Comparison of ENCODE assay signal across 1 cellular context in the genomic region with DNA sequence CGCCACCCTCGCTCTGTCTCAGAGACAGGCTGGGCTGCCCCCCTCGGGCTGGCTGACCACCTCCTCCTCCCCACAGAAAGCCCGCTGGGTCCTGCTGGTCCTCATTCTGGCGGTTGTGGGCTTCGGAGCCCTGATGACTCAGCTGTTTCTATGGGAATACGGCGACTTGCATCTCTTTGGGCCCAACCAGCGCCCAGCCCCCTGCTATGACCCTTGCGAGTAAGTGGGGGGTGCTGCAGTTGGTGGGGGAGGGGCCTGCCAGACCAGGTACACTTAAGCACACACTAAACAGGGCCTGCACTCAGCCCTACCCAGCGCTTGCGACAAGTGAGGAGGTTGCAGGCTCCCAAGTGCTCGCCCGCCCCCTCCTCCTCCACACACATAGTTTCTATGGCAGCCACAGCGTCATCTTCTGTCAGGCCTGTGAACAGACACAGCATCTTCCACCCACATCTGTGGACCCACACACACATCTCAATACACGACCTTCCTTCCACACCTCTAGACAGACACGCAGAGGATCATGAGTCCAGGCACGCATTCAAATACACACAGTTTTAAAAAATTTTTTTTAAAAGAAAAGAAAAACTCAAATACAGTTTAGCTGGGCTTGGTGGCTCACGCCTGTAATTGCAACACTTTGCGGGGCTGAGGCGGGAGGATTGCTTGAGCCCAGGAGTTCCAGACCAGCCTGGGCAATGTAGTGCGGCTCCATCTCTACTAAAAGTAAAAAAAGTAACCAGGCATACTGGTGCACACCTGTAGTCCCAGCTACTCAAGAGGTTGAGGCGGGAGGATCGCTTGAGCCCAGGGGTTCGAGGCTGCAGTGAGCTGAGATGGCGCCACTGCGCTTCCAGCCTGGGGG.
TF ChIP-seq lines count a peak whose summit lies in the region.

No MANE protein-coding gene starts in this region.

TF ChIP-seq in K562, 482 proteins besides CTCF, POLR2A, EP300 and RAD21 (continues in another document):
- TF ChIP-seq U2AF2 (optimal IDR thresholded peaks at IDR 0.05; ENCODE audit: low read depth, low read length) (no peak), ZNF644 (tag; IDR thresholded peaks at IDR 0.05; ENCODE audit: low read depth) (no peak), TEAD4 (IDR thresholded peaks at IDR 0.05; ENCODE audit: low read length) (no peak), TEAD4 (CRISPR knock-in tag; IDR thresholded peaks at IDR 0.05; ENCODE audit: borderline replicate concordance) (no peak), TARDBP (IDR thresholded peaks at IDR 0.05) (no peak), RBBP5 (IDR thresholded peaks at IDR 0.05; ENCODE audit: borderline replicate concordance, insufficient read depth, low read length, poor library complexity, severe bottlenecking) (no peak), NFE2L1 (tag; IDR thresholded peaks at IDR 0.05; ENCODE audit: borderline replicate concordance, low read depth) (peak; percentile 58; the same call in 1 of the 2 replicates), ZNF316 (IDR thresholded peaks at IDR 0.05) (peak; percentile 97), CTBP1 (IDR thresholded peaks at IDR 0.05; ENCODE audit: borderline replicate concordance) (peak; percentile 31; the same call in 1 of the 2 replicates), RBM39 (optimal IDR thresholded peaks at IDR 0.05; ENCODE audit: low read depth, low read length) (no peak), CREB3L1 (IDR thresholded peaks at IDR 0.05; ENCODE audit: borderline replicate concordance, low read depth) (no peak), SMARCA4 (IDR thresholded peaks at IDR 0.05) (peak; percentile 11; the same call in 1 of the 2 replicates), ATF1 (CRISPR knock-in tag; IDR thresholded peaks at IDR 0.05) (no peak), ATF1 (tag; IDR thresholded peaks at IDR 0.05) (peak; percentile 63), C11orf30 (IDR thresholded peaks at IDR 0.05; ENCODE audit: low read depth) (peak; percentile 97), ARID1B (IDR thresholded peaks at IDR 0.05) (peak; percentile 21; the same call in 1 of the 2 replicates), ZBTB7A (IDR thresholded peaks at IDR 0.05; ENCODE audit: borderline replicate concordance, control insufficient read depth, low read depth, low read length) (peak; percentile 43; the same call in 1 of the 2 replicates), ZFX (CRISPR knock-in tag; IDR thresholded peaks at IDR 0.05) (no peak), KDM1A (IDR thresholded peaks at IDR 0.05) (0 out of 4 replicates have a peak, but pooled peaks have one; percentile 33 to 54), EZH2 (IDR thresholded peaks at IDR 0.05; ENCODE audit: borderline replicate concordance, low read depth, low read length) (no peak), SP2 (IDR thresholded peaks at IDR 0.05; ENCODE audit: extremely low read depth, low read depth, low read length, poor library complexity, severe bottlenecking) (no peak), HDAC1 (IDR thresholded peaks at IDR 0.05) (0 out of 4 replicates have a peak, but pooled peaks of 1 of the 2 experiments have one; percentile 29), PPARD (CRISPR knock-in tag; IDR thresholded peaks at IDR 0.05) (no peak), ZNF79 (CRISPR knock-in tag; IDR thresholded peaks at IDR 0.05; ENCODE audit: low read depth) (no peak), POLR2B (IDR thresholded peaks at IDR 0.05; ENCODE audit: low read depth, partially characterized antibody) (no peak), BCL6 (CRISPR knock-in tag; IDR thresholded peaks at IDR 0.05) (no peak), RCOR1 (IDR thresholded peaks at IDR 0.05; ENCODE audit: borderline replicate concordance in 1 of 2, low read depth in 2 of 2, low read length in 2 of 2) (peak in 1 of 2 experiments; percentile 49; a peak in 1 of 4 replicates), PKNOX1 (IDR thresholded peaks at IDR 0.05) (peak; percentile 46), PYGO2 (tag; IDR thresholded peaks at IDR 0.05) (no peak), MTA3 (IDR thresholded peaks at IDR 0.05; ENCODE audit: borderline replicate concordance) (no peak), HINFP (tag; conservative IDR thresholded peaks at IDR 0.05; ENCODE audit: low read depth) (no peak), POLR2AphosphoS5 (IDR thresholded peaks at IDR 0.05; ENCODE audit: control insufficient read depth, insufficient read depth, low read depth, low read length) (no peak), LCOR (CRISPR knock-in tag; IDR thresholded peaks at IDR 0.05) (no peak), CREM (IDR thresholded peaks at IDR 0.05; ENCODE audit: low read depth) (peak; percentile 53), CREB1 (IDR thresholded peaks at IDR 0.05) (no peak), CREB1 (CRISPR knock-in tag; IDR thresholded peaks at IDR 0.05) (peak; percentile 24; the same call in 1 of the 2 replicates), SRF (CRISPR knock-in tag; IDR thresholded peaks at IDR 0.05) (no peak), NR4A1 (CRISPR knock-in tag; IDR thresholded peaks at IDR 0.05) (no peak), NR4A1 (tag; IDR thresholded peaks at IDR 0.05) (no peak), ELK1 (CRISPR knock-in tag; IDR thresholded peaks at IDR 0.05) (no peak), SMAD4 (CRISPR knock-in tag; conservative IDR thresholded peaks at IDR 0.05) (no peak), MAFG (tag; conservative IDR thresholded peaks at IDR 0.05) (peak; percentile 91), NFE2 (IDR thresholded peaks at IDR 0.05; ENCODE audit: low read depth) (peak; percentile 89), ZNF174 (CRISPR knock-in tag; IDR thresholded peaks at IDR 0.05) (no peak), ZBTB2 (IDR thresholded peaks at IDR 0.05) (no peak), EGR1 (conservative IDR thresholded peaks at IDR 0.05) (peak; percentile 95)
- TF ChIP-seq, protein P1, sequence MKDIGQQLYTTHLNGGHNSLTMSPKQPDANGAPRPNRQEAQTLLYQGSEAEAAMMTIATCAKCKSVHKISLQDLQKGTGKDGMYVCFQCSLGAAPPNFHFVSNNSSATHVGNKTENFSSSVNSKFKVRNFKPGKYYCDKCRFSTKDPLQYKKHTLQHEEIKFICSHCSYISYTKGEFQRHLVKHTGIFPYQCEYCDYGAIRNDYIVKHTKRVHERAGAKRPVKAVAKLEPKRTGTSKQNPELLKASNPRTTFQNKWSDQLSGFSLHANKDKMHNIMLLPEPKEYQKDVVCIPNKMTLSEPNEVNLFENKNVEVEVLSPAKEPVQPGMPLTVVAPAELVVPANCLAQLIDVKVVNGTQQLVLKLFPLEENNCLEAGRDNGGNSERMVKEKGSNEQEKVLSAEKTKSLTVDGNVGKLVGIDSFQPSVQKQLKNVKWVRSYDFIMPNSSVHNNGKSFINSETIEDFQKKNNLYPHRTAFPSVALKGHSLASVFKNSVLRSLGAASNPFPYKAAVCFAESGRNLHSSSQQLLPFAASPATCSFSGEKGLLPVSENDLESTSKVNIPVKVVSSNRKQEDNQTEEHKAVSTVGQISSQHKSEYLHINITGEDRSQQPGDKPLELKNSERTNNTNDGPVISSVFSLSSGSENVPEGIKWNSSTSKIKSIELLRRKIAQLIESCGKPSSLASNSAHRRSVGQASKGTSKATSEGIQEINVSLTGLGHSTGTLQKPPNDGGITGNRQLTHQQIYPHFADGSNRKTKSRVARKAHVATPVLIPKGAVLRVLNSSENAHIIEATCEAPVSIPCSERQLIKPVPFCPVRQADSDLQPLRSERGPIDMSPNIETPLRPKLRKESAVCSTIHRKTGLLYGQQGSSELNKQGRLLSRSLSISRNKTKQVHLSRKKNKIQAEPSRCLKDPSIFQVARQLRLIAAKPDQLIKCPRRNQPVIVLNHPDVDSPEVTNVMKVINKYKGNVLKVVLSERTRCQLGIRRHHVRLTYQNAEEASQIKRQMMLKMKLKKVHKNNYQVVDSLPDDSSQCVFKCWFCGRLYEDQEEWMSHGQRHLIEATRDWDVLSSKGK (CRISPR knock-in tag; IDR thresholded peaks at IDR 0.05), result no peak
- TF ChIP-seq, protein P2, sequence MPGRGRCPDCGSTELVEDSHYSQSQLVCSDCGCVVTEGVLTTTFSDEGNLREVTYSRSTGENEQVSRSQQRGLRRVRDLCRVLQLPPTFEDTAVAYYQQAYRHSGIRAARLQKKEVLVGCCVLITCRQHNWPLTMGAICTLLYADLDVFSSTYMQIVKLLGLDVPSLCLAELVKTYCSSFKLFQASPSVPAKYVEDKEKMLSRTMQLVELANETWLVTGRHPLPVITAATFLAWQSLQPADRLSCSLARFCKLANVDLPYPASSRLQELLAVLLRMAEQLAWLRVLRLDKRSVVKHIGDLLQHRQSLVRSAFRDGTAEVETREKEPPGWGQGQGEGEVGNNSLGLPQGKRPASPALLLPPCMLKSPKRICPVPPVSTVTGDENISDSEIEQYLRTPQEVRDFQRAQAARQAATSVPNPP (IDR thresholded peaks at IDR 0.05; ENCODE audit: borderline replicate concordance, insufficient read depth, insufficient read length), result no peak
- TF ChIP-seq, protein P3, sequence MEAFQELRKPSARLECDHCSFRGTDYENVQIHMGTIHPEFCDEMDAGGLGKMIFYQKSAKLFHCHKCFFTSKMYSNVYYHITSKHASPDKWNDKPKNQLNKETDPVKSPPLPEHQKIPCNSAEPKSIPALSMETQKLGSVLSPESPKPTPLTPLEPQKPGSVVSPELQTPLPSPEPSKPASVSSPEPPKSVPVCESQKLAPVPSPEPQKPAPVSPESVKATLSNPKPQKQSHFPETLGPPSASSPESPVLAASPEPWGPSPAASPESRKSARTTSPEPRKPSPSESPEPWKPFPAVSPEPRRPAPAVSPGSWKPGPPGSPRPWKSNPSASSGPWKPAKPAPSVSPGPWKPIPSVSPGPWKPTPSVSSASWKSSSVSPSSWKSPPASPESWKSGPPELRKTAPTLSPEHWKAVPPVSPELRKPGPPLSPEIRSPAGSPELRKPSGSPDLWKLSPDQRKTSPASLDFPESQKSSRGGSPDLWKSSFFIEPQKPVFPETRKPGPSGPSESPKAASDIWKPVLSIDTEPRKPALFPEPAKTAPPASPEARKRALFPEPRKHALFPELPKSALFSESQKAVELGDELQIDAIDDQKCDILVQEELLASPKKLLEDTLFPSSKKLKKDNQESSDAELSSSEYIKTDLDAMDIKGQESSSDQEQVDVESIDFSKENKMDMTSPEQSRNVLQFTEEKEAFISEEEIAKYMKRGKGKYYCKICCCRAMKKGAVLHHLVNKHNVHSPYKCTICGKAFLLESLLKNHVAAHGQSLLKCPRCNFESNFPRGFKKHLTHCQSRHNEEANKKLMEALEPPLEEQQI (IDR thresholded peaks at IDR 0.05), result no peak
- TF ChIP-seq, protein P4, sequence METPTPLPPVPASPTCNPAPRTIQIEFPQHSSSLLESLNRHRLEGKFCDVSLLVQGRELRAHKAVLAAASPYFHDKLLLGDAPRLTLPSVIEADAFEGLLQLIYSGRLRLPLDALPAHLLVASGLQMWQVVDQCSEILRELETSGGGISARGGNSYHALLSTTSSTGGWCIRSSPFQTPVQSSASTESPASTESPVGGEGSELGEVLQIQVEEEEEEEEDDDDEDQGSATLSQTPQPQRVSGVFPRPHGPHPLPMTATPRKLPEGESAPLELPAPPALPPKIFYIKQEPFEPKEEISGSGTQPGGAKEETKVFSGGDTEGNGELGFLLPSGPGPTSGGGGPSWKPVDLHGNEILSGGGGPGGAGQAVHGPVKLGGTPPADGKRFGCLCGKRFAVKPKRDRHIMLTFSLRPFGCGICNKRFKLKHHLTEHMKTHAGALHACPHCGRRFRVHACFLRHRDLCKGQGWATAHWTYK (CRISPR knock-in tag; IDR thresholded peaks at IDR 0.05), result no peak
